In the genomic region with DNA sequence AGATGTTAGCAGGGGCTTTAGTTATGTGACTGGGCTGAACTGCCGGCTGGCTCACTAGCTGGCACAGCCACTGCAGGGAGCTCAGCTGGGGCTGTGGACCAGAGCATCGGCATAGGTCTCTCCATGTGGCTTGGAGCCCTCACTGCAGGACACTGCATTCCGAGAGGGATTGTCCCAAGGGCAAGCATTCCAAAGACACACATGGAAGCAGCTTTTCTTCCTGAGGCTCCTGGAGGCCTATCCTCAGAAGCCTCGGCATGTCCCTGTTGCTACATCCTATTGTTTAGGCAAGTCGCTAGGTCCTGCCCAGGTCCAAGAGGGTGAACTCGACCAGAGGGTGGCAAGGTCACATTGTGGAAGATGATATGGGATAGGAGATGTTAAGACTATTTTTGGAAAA, we compare ENCODE assay signal across 15 cellular contexts.
"Had no signal": no experiment of that assay in that cellular context is flagged by ENCODE, and none has a peak within 500 bp of the region (broad histone marks: within the 10 kb centered on the region; RNA-seq: fewer than 3 reads in every experiment).

No MANE protein-coding gene starts in this region.

- H3K4me1 ChIP-seq: foreskin keratinocyte, right lobe of liver had no signal

- H3K9me3 Mint-ChIP-seq: activated naive CD8-positive, alpha-beta T cell treated with anti-CD3 and anti-CD28 coated beads for 36 hours; activated T-helper 2 cell treated with anti-CD3 and anti-CD28 coated beads, Interferon-gamma antibody, Interleukin-2, Interleukin-4, amounts not matched to agents 10 μg/mL and 5 μg/mL and 100 μg/mL, durations not matched to agents 14 hours and 24 hours and 36 hours; stimulated activated effector memory CD8-positive, alpha-beta T cell treated with anti-CD3 and anti-CD28 coated beads, Interleukin-12 subunit alpha, Interleukin-12 subunit beta, amount 100 ng/mL, for 72 hours; T-helper 1 cell treated with Interleukin-12 subunit alpha and Interleukin-12 subunit beta and Interleukin-4 antibody, amounts not matched to agents 30 μg/mL and 1 μg/mL, for 36 hours had no signal

- DNase-seq: activated CD4-positive, alpha-beta T cell treated with anti-CD3 and anti-CD28 coated beads, Interleukin-2, amount 50 U/mL, for 1 hour; activated naive CD8-positive, alpha-beta T cell treated with anti-CD3 and anti-CD28 coated beads for 36 hours; aorta; foreskin keratinocyte; head of caudate nucleus; kidney glomerular epithelial cell; naive B cell; nucleus accumbens; right lobe of liver; tibial artery had no signal

- H3K36me3 ChIP-seq: tibial artery, vagina had no signal

- ATAC-seq: foreskin keratinocyte; stimulated activated effector memory CD8-positive, alpha-beta T cell treated with anti-CD3 and anti-CD28 coated beads, Interleukin-12 subunit alpha, Interleukin-12 subunit beta, amount 100 ng/mL, for 72 hours had no signal

- H3K27ac ChIP-seq: foreskin keratinocyte, right lobe of liver, tibial artery, vagina had no signal

- H3K4me3 Mint-ChIP-seq: activated naive CD8-positive, alpha-beta T cell treated with anti-CD3 and anti-CD28 coated beads for 36 hours; naive B cell; stimulated activated effector memory CD8-positive, alpha-beta T cell treated with anti-CD3 and anti-CD28 coated beads, Interleukin-12 subunit alpha, Interleukin-12 subunit beta, amount 100 ng/mL, for 72 hours; T-helper 1 cell treated with Interleukin-12 subunit alpha and Interleukin-12 subunit beta and Interleukin-4 antibody, amounts not matched to agents 30 μg/mL and 1 μg/mL, for 36 hours had no signal

- H3K9me3 ChIP-seq: right lobe of liver, tibial artery, vagina had no signal

- H3K4me1 Mint-ChIP-seq: stimulated activated effector memory CD8-positive, alpha-beta T cell treated with anti-CD3 and anti-CD28 coated beads, Interleukin-12 subunit alpha, Interleukin-12 subunit beta, amount 100 ng/mL, for 72 hours had no signal

- H3K27me3 ChIP-seq: foreskin keratinocyte, right lobe of liver, tibial artery, vagina had no signal

- H3K27me3 Mint-ChIP-seq: activated naive CD8-positive, alpha-beta T cell treated with anti-CD3 and anti-CD28 coated beads for 36 hours; naive B cell had no signal

- H3K4me3 ChIP-seq: lung, right lobe of liver, tibial artery, vagina had no signal

- H3K27ac Mint-ChIP-seq: activated naive CD8-positive, alpha-beta T cell treated with anti-CD3 and anti-CD28 coated beads for 36 hours; activated T-helper 2 cell treated with anti-CD3 and anti-CD28 coated beads, Interferon-gamma antibody, Interleukin-2, Interleukin-4, amounts not matched to agents 10 μg/mL and 5 μg/mL and 100 μg/mL, durations not matched to agents 14 hours and 24 hours and 36 hours; T-helper 1 cell treated with Interleukin-12 subunit alpha and Interleukin-12 subunit beta and Interleukin-4 antibody, amounts not matched to agents 30 μg/mL and 1 μg/mL, for 36 hours had no signal
